ENCODE assay signal across 1 cellular context in genomic region chr9:83598487-83598886, GRCh38.
TF ChIP-seq lines count a peak whose summit lies in the region.

No MANE protein-coding gene starts in this region.

TF ChIP-seq in liver, 16 proteins besides CTCF, POLR2A, EP300 and RAD21 (continued from another document):
- TF ChIP-seq, protein P1, sequence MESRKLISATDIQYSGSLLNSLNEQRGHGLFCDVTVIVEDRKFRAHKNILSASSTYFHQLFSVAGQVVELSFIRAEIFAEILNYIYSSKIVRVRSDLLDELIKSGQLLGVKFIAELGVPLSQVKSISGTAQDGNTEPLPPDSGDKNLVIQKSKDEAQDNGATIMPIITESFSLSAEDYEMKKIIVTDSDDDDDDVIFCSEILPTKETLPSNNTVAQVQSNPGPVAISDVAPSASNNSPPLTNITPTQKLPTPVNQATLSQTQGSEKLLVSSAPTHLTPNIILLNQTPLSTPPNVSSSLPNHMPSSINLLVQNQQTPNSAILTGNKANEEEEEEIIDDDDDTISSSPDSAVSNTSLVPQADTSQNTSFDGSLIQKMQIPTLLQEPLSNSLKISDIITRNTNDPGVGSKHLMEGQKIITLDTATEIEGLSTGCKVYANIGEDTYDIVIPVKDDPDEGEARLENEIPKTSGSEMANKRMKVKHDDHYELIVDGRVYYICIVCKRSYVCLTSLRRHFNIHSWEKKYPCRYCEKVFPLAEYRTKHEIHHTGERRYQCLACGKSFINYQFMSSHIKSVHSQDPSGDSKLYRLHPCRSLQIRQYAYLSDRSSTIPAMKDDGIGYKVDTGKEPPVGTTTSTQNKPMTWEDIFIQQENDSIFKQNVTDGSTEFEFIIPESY (IDR thresholded peaks at IDR 0.05): no peak
- TF ChIP-seq TAF1 (conservative IDR thresholded peaks at IDR 0.05): no peak
- TF ChIP-seq, protein P2, sequence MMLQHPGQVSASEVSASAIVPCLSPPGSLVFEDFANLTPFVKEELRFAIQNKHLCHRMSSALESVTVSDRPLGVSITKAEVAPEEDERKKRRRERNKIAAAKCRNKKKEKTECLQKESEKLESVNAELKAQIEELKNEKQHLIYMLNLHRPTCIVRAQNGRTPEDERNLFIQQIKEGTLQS (IDR thresholded peaks at IDR 0.05): peak; percentile 34
